Comparison of ENCODE assay signal across 16 cellular contexts in genomic region chr17:82544431-82545070, GRCh38. TPM values are rescaled to one million over a fixed set of nuclear protein-coding genes. Genes with fewer than 3 reads are reported as not detected.
A peak's percentile ranks its signal among the peaks of the same experiment; 100 is the strongest.
DNase-seq lines count a peak whose midpoint lies in the region; TF ChIP-seq lines count a peak whose summit lies in the region.
"Had no signal": no experiment of that assay in that cellular context is flagged by ENCODE, and none has a peak within 500 bp of the region (broad histone marks: within the 10 kb centered on the region; RNA-seq: fewer than 3 reads in every experiment).

No MANE protein-coding gene starts in this region.

- peaks cover 7% of the 10 kb centered on the region for H3K9me3 Mint-ChIP-seq in endodermal cell
- H3K9me3 Mint-ChIP-seq: activated CD8-positive, alpha-beta T cell treated with anti-CD3 and anti-CD28 coated beads for 36 hours had no signal

- DNase-seq in cerebellum (ENCODE audit: low spot score), result peak; percentile 37
- no peak for DNase-seq in spleen
- DNase-seq in activated CD8-positive, alpha-beta memory T cell treated with anti-CD3 and anti-CD28 coated beads for 24 hours, result no peak
- no peak for DNase-seq in COR-L47 (lab: John Stamatoyannopoulos, UW)
- DNase-seq in endodermal cell, result no peak
- no peak for DNase-seq in SHP77 treated with DMSO at 0.1 percent for 48 hours (lab: John Stamatoyannopoulos, UW)
- DNase-seq: activated CD8-positive, alpha-beta T cell treated with anti-CD3 and anti-CD28 coated beads for 36 hours; activated naive CD4-positive, alpha-beta T cell; cortex of kidney; kidney; MM.1S; NCI-H2171 treated with DMSO at 0.1 percent for 48 hours; T-helper 9 cell had no signal

- TF ChIP-seq POLR2A in spleen (IDR thresholded peaks at IDR 0.05), result no peak

- no peak overlapping the region for H3K4me3 Mint-ChIP-seq in endodermal cell
- H3K4me3 Mint-ChIP-seq: activated CD8-positive, alpha-beta T cell treated with anti-CD3 and anti-CD28 coated beads for 36 hours; B cell had no signal

- no peaks in the 10 kb centered on the region for H3K9me3 ChIP-seq in HEK293 (ENCODE audit: control insufficient read depth, insufficient read depth, low read depth, low read length)
- H3K9me3 ChIP-seq in spleen, result no peaks in the 10 kb centered on the region
- no peaks in the 10 kb centered on the region for H3K9me3 ChIP-seq in endodermal cell (ENCODE audit: control insufficient read depth, low read length)

- H3K4me1 Mint-ChIP-seq in endodermal cell, result peaks cover 5% of the 10 kb centered on the region

- H3K9ac ChIP-seq in endodermal cell (ENCODE audit: extremely low read depth, low read length, poor library complexity, severe bottlenecking), result no peak overlapping the region

- H3K27me3 Mint-ChIP-seq in endodermal cell (ENCODE audit: insufficient read depth), result no peaks in the 10 kb centered on the region
- H3K27me3 Mint-ChIP-seq: activated CD8-positive, alpha-beta T cell treated with anti-CD3 and anti-CD28 coated beads for 36 hours; B cell had no signal

- POLR2A ChIA-PET in HEK293 (lab: Yijun Ruan, JAX), result interaction anchor here (0.6 to 2.3 kb wide), 2 partner anchors 25 to 89 kb away, joined by 3 to 8 read pairs; partner anchors contain the start of gene FOXK2

- TF ChIP-seq CTCF in HEK293 (tag by site-specific recombination; IDR thresholded peaks at IDR 0.05), result no peak
- no peak for TF ChIP-seq CTCF in spleen (IDR thresholded peaks at IDR 0.05 in 8 of 11, conservative IDR thresholded peaks at IDR 0.05 in 3 of 11)
- TF ChIP-seq CTCF in endodermal cell (conservative IDR thresholded peaks at IDR 0.05), result no peak

- no peaks in the 10 kb centered on the region for H3K27me3 ChIP-seq in layer of hippocampus (ENCODE audit: control insufficient read depth, insufficient read depth, low read length)
- no peaks in the 10 kb centered on the region for H3K27me3 ChIP-seq in spleen (replicated peaks in 1 of 7)
- no peaks in the 10 kb centered on the region for H3K27me3 ChIP-seq in endodermal cell (ENCODE audit: control insufficient read depth, insufficient read depth, low read length, poor library complexity, severe bottlenecking)

- peak overlapping the region; percentile 20 for H3K27ac ChIP-seq in HEK293 (ENCODE audit: extremely low read depth, low read depth, low read length)
- H3K27ac ChIP-seq in layer of hippocampus (ENCODE audit: low read depth, low read length), result peak overlapping the region; percentile 40
- H3K27ac ChIP-seq in spleen, result peak overlapping the region in 5 of 8 donors; percentile 11 to 71 (median 41)
- no peak overlapping the region for H3K27ac ChIP-seq in endodermal cell (ENCODE audit: low read depth, low read length)

- CTCF ChIA-PET in HEK293 (lab: Yijun Ruan, JAX), result interaction anchor here (0.5 to 1.8 kb wide), 5 partner anchors 9 to 943 kb away, joined by 3 to 18 read pairs (median 3); no protein-coding TSS in a partner anchor

- intact Hi-C loops in spleen (cut with DNase I; ENCODE audit: low total_unique reads), result no loop called here

- WGBS in spleen, 5 donors, result 70 to 85% (median 79%) methylated on average over 16 of the region's 16 CpGs
- WGBS in endodermal cell (ENCODE audit: insufficient coverage in 1 of 2, insufficient read length in 1 of 2), 2 experiments, result 95 to 97% methylated on average over 13 to 16 of the region's 16 CpGs

- H3K36me3 ChIP-seq in HEK293 (ENCODE audit: control insufficient read depth in 2 of 2, insufficient read depth in 1 of 2, low read length in 2 of 2) (peaks cover 0 to 3% of the 10 kb centered on the region in 2 experiments; a peak in 1 of 3 replicates), spleen (no peaks in the 10 kb centered on the region), endodermal cell (ENCODE audit: control insufficient read depth, insufficient read depth, low read length) (peaks cover 19% of the 10 kb centered on the region)

- H3K4me3 ChIP-seq in HEK293 (ENCODE audit: low read depth, low read length) (no peak overlapping the region), spleen (peak overlapping the region in 1 of 8 donors; percentile 3), endodermal cell (ENCODE audit: low read length) (no peak overlapping the region)

- H3K4me1 ChIP-seq in HEK293 (ENCODE audit: control insufficient read depth, insufficient read depth, low read length), result peaks cover 31% of the 10 kb centered on the region
- H3K4me1 ChIP-seq in spleen, result peaks cover 7 to 96% (median 60%) of the 10 kb centered on the region in 6 donors
- no peaks in the 10 kb centered on the region for H3K4me1 ChIP-seq in endodermal cell (ENCODE audit: control insufficient read depth, insufficient read depth, low read length)

- H3K27ac Mint-ChIP-seq in endodermal cell, result no peak overlapping the region
- H3K27ac Mint-ChIP-seq: activated CD8-positive, alpha-beta T cell treated with anti-CD3 and anti-CD28 coated beads for 36 hours; B cell had no signal

- H3K36me3 Mint-ChIP-seq in endodermal cell (ENCODE audit: low read depth), result peaks cover 12% of the 10 kb centered on the region

TF ChIP-seq in HEK293, 187 proteins besides CTCF, POLR2A, EP300 and RAD21 (continues in another document):
- TF ChIP-seq ZNF169 (tag by site-specific recombination; IDR thresholded peaks at IDR 0.05) (no peak), SALL2 (tag by site-specific recombination; IDR thresholded peaks at IDR 0.05; ENCODE audit: borderline replicate concordance) (no peak), ZNF248 (tag by site-specific recombination; IDR thresholded peaks at IDR 0.05) (no peak), ZSCAN30 (tag by site-specific recombination; IDR thresholded peaks at IDR 0.05) (no peak), ZBTB21 (tag by site-specific recombination; IDR thresholded peaks at IDR 0.05) (no peak; the same call in 1 of the 2 replicates), ZNF366 (tag by site-specific recombination; conservative IDR thresholded peaks at IDR 0.05) (peak; percentile 48; the same call in 1 of the 2 replicates), ZFHX2 (tag by site-specific recombination; conservative IDR thresholded peaks at IDR 0.05) (no peak; the same call in 1 of the 2 replicates), ZBTB17 (tag by site-specific recombination; IDR thresholded peaks at IDR 0.05) (peak; percentile 63; the same call in 1 of the 2 replicates), ZNF18 (tag by site-specific recombination; IDR thresholded peaks at IDR 0.05) (0 out of 2 replicates have a peak, but pooled peaks have one; percentile 40), ZNF174 (tag by site-specific recombination; IDR thresholded peaks at IDR 0.05) (no peak), ZIC2 (tag by site-specific recombination; IDR thresholded peaks at IDR 0.05) (peak; percentile 58), ZNF146 (tag by site-specific recombination; IDR thresholded peaks at IDR 0.05) (no peak), KLF1 (tag by site-specific recombination; IDR thresholded peaks at IDR 0.05) (no peak), ZNF157 (tag by site-specific recombination; IDR thresholded peaks at IDR 0.05) (no peak), KLF16 (tag by site-specific recombination; IDR thresholded peaks at IDR 0.05) (0 out of 2 replicates have a peak, but pooled peaks have one; percentile 47), ZSCAN23 (tag by site-specific recombination; IDR thresholded peaks at IDR 0.05) (no peak), GLIS2 (tag by site-specific recombination; IDR thresholded peaks at IDR 0.05) (peak; percentile 42; the same call in 1 of the 2 replicates), OSR2 (tag by site-specific recombination; IDR thresholded peaks at IDR 0.05) (peak; percentile 59), GLIS1 (tag by site-specific recombination; IDR thresholded peaks at IDR 0.05) (peak; percentile 42), ZNF664 (tag by site-specific recombination; IDR thresholded peaks at IDR 0.05) (no peak), ZNF324 (tag by site-specific recombination; IDR thresholded peaks at IDR 0.05) (0 out of 2 replicates have a peak, but pooled peaks have one; percentile 38), ZNF571 (tag by site-specific recombination; IDR thresholded peaks at IDR 0.05) (no peak), ZNF549 (tag by site-specific recombination; IDR thresholded peaks at IDR 0.05) (no peak), ZNF350 (tag by site-specific recombination; IDR thresholded peaks at IDR 0.05) (no peak), ZNF548 (tag by site-specific recombination; IDR thresholded peaks at IDR 0.05) (no peak)
- TF ChIP-seq, protein P1, sequence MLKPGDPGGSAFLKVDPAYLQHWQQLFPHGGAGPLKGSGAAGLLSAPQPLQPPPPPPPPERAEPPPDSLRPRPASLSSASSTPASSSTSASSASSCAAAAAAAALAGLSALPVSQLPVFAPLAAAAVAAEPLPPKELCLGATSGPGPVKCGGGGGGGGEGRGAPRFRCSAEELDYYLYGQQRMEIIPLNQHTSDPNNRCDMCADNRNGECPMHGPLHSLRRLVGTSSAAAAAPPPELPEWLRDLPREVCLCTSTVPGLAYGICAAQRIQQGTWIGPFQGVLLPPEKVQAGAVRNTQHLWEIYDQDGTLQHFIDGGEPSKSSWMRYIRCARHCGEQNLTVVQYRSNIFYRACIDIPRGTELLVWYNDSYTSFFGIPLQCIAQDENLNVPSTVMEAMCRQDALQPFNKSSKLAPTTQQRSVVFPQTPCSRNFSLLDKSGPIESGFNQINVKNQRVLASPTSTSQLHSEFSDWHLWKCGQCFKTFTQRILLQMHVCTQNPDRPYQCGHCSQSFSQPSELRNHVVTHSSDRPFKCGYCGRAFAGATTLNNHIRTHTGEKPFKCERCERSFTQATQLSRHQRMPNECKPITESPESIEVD (tag by site-specific recombination; IDR thresholded peaks at IDR 0.05), result peak; percentile 82

RNA-seq across cellular contexts. Expression of gene FOXK2, which starts 25.0 kb away (rescaled TPM):
- total RNA-seq in cerebellum (43.5 TPM), spleen (10 to 100 TPM; 39.9 to 55.1 (median 45.6) TPM), endodermal cell (10 to 100 TPM; 67.2 to 68.1 TPM)
- polyA plus RNA-seq in spleen, result 10 to 100 TPM; 10.4 to 16.7 (median 12.4) TPM
- 58.7 TPM for polyA plus RNA-seq in endodermal cell (2013, experiment 1 of 2)
- 53.1 TPM for polyA plus RNA-seq in endodermal cell (2013, experiment 2 of 2)
